ENCODE assay signal across 8 cellular contexts in genomic region chr6:96897396-96898240, GRCh38. TPM values are rescaled to one million over a fixed set of nuclear protein-coding genes. Genes with fewer than 3 reads are reported as not detected.
DNase-seq lines count a peak whose midpoint lies in the region; ATAC-seq and TF ChIP-seq lines count a peak whose summit lies in the region.

TSS of gene NDUFAF4 (minus strand) at chr6:96897891. CDS start at chr6:96897801, 90 bp downstream.

- peak within 1 kb of the TSS; percentile 96 for H3K27ac ChIP-seq in HUES48 (ENCODE audit: low read depth, low read length)
- peak within 1 kb of the TSS; percentile 79 for H3K27ac ChIP-seq in endodermal cell (ENCODE audit: low read depth, low read length)

- H3K27me3 Mint-ChIP-seq in endodermal cell (ENCODE audit: insufficient read depth) (no peaks in the 10 kb centered on the region), mesothelial cell of epicardium (ENCODE audit: low read depth) (peaks cover 2% of the 10 kb centered on the region)

- peaks cover 39% of the 10 kb centered on the region for H3K36me3 ChIP-seq in HUES48 (ENCODE audit: control insufficient read depth, insufficient read depth, low read length)
- peaks cover 39% of the 10 kb centered on the region for H3K36me3 ChIP-seq in NT2/D1 (ENCODE audit: insufficient read depth, insufficient read length, low read length)
- peaks cover 36% of the 10 kb centered on the region for H3K36me3 ChIP-seq in endodermal cell (ENCODE audit: control insufficient read depth, insufficient read depth, low read length)

- H3K9me3 Mint-ChIP-seq in endodermal cell (no peaks in the 10 kb centered on the region), mesothelial cell of epicardium (no peaks in the 10 kb centered on the region)

- DNase-seq in D341Med (ENCODE audit: low spot score) = peak; percentile 96
- DNase-seq in NT2/D1 (ENCODE audit: low read depth, low spot score) = peak; percentile 81
- peak; percentile 79 for DNase-seq in activated CD8-positive, alpha-beta memory T cell treated with anti-CD3 and anti-CD28 coated beads, Interleukin-2, amount 50 U/mL, for 1 hour (ENCODE audit: extremely low read depth)
- peak; percentile 98 for DNase-seq in endodermal cell
- DNase-seq in mesothelial cell of epicardium (ENCODE audit: low spot score in 2 of 2, unreplicated experiment in 2 of 2) = peak; percentile 90 to 98
- peak; percentile 93 to 95 for DNase-seq in stimulated activated CD8-positive, alpha-beta memory T cell treated with anti-CD3 and anti-CD28 coated beads, Interleukin-15, amount 100 ng/mL, for 48 hours (ENCODE audit: low read depth in 2 of 2)

- H3K4me3 ChIP-seq in HUES48 (ENCODE audit: low read depth, low read length) = peak within 1 kb of the TSS; percentile 98
- peak within 1 kb of the TSS; percentile 77 for H3K4me3 ChIP-seq in NT2/D1 (ENCODE audit: insufficient read length, low read depth)
- peak within 1 kb of the TSS; percentile 95 for H3K4me3 ChIP-seq in endodermal cell (ENCODE audit: low read length)

- H3K27me3 ChIP-seq in HUES48 (ENCODE audit: control insufficient read depth, insufficient read depth, low read length) = no peaks in the 10 kb centered on the region
- H3K27me3 ChIP-seq in NT2/D1 (ENCODE audit: insufficient read depth, insufficient read length) = no peaks in the 10 kb centered on the region
- no peaks in the 10 kb centered on the region for H3K27me3 ChIP-seq in endodermal cell (ENCODE audit: control insufficient read depth, insufficient read depth, low read length, poor library complexity, severe bottlenecking)

- peaks cover 8% of the 10 kb centered on the region for H3K36me3 Mint-ChIP-seq in endodermal cell (ENCODE audit: low read depth)
- peaks cover 7% of the 10 kb centered on the region for H3K36me3 Mint-ChIP-seq in mesothelial cell of epicardium

- H3K9me3 ChIP-seq in HUES48 (ENCODE audit: control insufficient read depth, insufficient read depth, low read length) (no peaks in the 10 kb centered on the region), NT2/D1 (ENCODE audit: insufficient read depth, low read length) (no peaks in the 10 kb centered on the region), endodermal cell (ENCODE audit: control insufficient read depth, low read length) (no peaks in the 10 kb centered on the region)

- H3K9ac ChIP-seq in HUES48 (ENCODE audit: low read depth, low read length) (peak within 1 kb of the TSS; percentile 89), NT2/D1 (ENCODE audit: insufficient read length, low read depth) (peak within 1 kb of the TSS; percentile 91), endodermal cell (ENCODE audit: extremely low read depth, low read length, poor library complexity, severe bottlenecking) (peak within 1 kb of the TSS; percentile 70)

- TF ChIP-seq CTCF in endodermal cell (conservative IDR thresholded peaks at IDR 0.05) (peak; percentile 97), mesothelial cell of epicardium (IDR thresholded peaks at IDR 0.05; ENCODE audit: unreplicated experiment) (peak; percentile 91)

- H3K27ac Mint-ChIP-seq in endodermal cell (peak within 1 kb of the TSS; percentile 85), mesothelial cell of epicardium (peak within 1 kb of the TSS; percentile 95)

- H3K4me1 Mint-ChIP-seq in endodermal cell (peaks cover 6% of the 10 kb centered on the region), mesothelial cell of epicardium (peaks cover 26% of the 10 kb centered on the region)

- peak; percentile 89 for ATAC-seq in GM21390 (IDR thresholded peaks at IDR 0.05; ENCODE audit: unreplicated experiment)

- peak within 1 kb of the TSS; percentile 85 for H3K4me3 Mint-ChIP-seq in endodermal cell
- H3K4me3 Mint-ChIP-seq in mesothelial cell of epicardium = peak within 1 kb of the TSS; percentile 78

- H3K4me1 ChIP-seq in HUES48 (ENCODE audit: control insufficient read depth, insufficient read depth, low read length) (peaks cover 8% of the 10 kb centered on the region; the same call in 1 of the 2 replicates), NT2/D1 (ENCODE audit: insufficient read depth, insufficient read length) (no peaks in the 10 kb centered on the region), endodermal cell (ENCODE audit: control insufficient read depth, insufficient read depth, low read length) (no peaks in the 10 kb centered on the region)

- 0% methylated on average over 42 to 71 of the region's 71 CpGs for WGBS in endodermal cell (ENCODE audit: insufficient coverage in 1 of 2, insufficient read length in 1 of 2), 2 experiments

RNA-seq across cellular contexts. Expression of gene NDUFAF4, which starts in this region (rescaled TPM):
- total RNA-seq in endodermal cell (10 to 100 TPM; 48.0 to 51.9 TPM), mesothelial cell of epicardium (40.6 to 44.0 TPM (median 42.2 TPM) in 3 replicates)
- 69.9 TPM for polyA plus RNA-seq in endodermal cell (2013, experiment 1 of 2)
- 70.5 TPM for polyA plus RNA-seq in endodermal cell (2013, experiment 2 of 2)

Comparison
In these comparisons a context has a peak if more than half of its experiments do, and no peak if none do; other contexts are left out.
1. Peak in every context shown above with its lines: DNase-seq, ATAC-seq, H3K4me3 ChIP-seq and H3K27ac ChIP-seq.